Comparison of ENCODE assay signal across 1 cellular context in genomic region chr1:38873027-38873969, GRCh38.
A peak's percentile ranks its signal among the peaks of the same experiment; 100 is the strongest.
TF ChIP-seq lines count a peak whose summit lies in the region.

Gene MYCBP, minus strand, starts transcription at chr1:38873348. Its CDS starts 43 bp downstream, at chr1:38873305.

TF ChIP-seq in HepG2, 621 proteins besides CTCF, POLR2A, EP300 and RAD21 (continued from another document and continues in another):
- 0 out of 2 replicates have a peak, but pooled peaks have one; percentile 36 for TF ChIP-seq ZNF800 (CRISPR knock-in tag; IDR thresholded peaks at IDR 0.05)
- TF ChIP-seq PHF20 (CRISPR knock-in tag; IDR thresholded peaks at IDR 0.05) = peak; percentile 87
- 0 out of 2 replicates have a peak, but pooled peaks have one; percentile 65 for TF ChIP-seq ZNF83 (CRISPR knock-in tag; IDR thresholded peaks at IDR 0.05; ENCODE audit: borderline replicate concordance)
- TF ChIP-seq PRDM4 (CRISPR knock-in tag; IDR thresholded peaks at IDR 0.05; ENCODE audit: borderline replicate concordance) = no peak
- TF ChIP-seq EEA1 (CRISPR knock-in tag; IDR thresholded peaks at IDR 0.05; ENCODE audit: borderline replicate concordance) = no peak
- TF ChIP-seq SP4 (CRISPR knock-in tag; IDR thresholded peaks at IDR 0.05) = peak; percentile 31
- 0 out of 2 replicates have a peak, but pooled peaks have one; percentile 33 for TF ChIP-seq ZFP41 (CRISPR knock-in tag; IDR thresholded peaks at IDR 0.05; ENCODE audit: borderline replicate concordance)
- TF ChIP-seq KAT2B (IDR thresholded peaks at IDR 0.05; ENCODE audit: borderline replicate concordance, low read depth, low read length) = no peak
- TF ChIP-seq MAFF (IDR thresholded peaks at IDR 0.05; ENCODE audit: low read depth, low read length) = no peak
- TF ChIP-seq PAXIP1 (CRISPR knock-in tag; conservative IDR thresholded peaks at IDR 0.05) = 0 out of 2 replicates have a peak, but pooled peaks have one; percentile 16
- no peak for TF ChIP-seq SRSF1 (optimal IDR thresholded peaks at IDR 0.05; ENCODE audit: low read depth, low read length)
- TF ChIP-seq HNF1A (IDR thresholded peaks at IDR 0.05; ENCODE audit: low read depth) = no peak
- TF ChIP-seq HNF1A (CRISPR knock-in tag; IDR thresholded peaks at IDR 0.05; ENCODE audit: borderline replicate concordance) = no peak
- TF ChIP-seq ZNF766 (CRISPR knock-in tag; IDR thresholded peaks at IDR 0.05; ENCODE audit: borderline replicate concordance) = peak; percentile 33; the same call in 1 of the 2 replicates
- peak; percentile 60; the same call in 1 of the 2 replicates for TF ChIP-seq DMAP1 (CRISPR knock-in tag; IDR thresholded peaks at IDR 0.05)
- 0 out of 2 replicates have a peak, but pooled peaks have one; percentile 60 for TF ChIP-seq ZNF761 (CRISPR knock-in tag; conservative IDR thresholded peaks at IDR 0.05)
- TF ChIP-seq ZNF616 (CRISPR knock-in tag; IDR thresholded peaks at IDR 0.05; ENCODE audit: low read depth) = peak; percentile 26; the same call in 1 of the 2 replicates
- no peak for TF ChIP-seq ZNF124 (CRISPR knock-in tag; IDR thresholded peaks at IDR 0.05)
- no peak for TF ChIP-seq ZNF263 (CRISPR knock-in tag; IDR thresholded peaks at IDR 0.05)
- no peak for TF ChIP-seq ZNF431 (CRISPR knock-in tag; IDR thresholded peaks at IDR 0.05; ENCODE audit: borderline replicate concordance, low read depth)
- TF ChIP-seq STAG1 (CRISPR knock-in tag; IDR thresholded peaks at IDR 0.05) = peak; percentile 30
- peak; percentile 87 for TF ChIP-seq XRCC5 (optimal IDR thresholded peaks at IDR 0.05; ENCODE audit: low read length)
- TF ChIP-seq ZNF451 (CRISPR knock-in tag; IDR thresholded peaks at IDR 0.05) = no peak
- no peak for TF ChIP-seq HCFC1 (IDR thresholded peaks at IDR 0.05; ENCODE audit: low read depth, low read length)
- no peak for TF ChIP-seq NBN (conservative IDR thresholded peaks at IDR 0.05)
- TF ChIP-seq MAF1 (CRISPR knock-in tag; IDR thresholded peaks at IDR 0.05; ENCODE audit: borderline replicate concordance) = 0 out of 2 replicates have a peak, but pooled peaks have one; percentile 44
- TF ChIP-seq MED8 (CRISPR knock-in tag; IDR thresholded peaks at IDR 0.05; ENCODE audit: insufficient replicate concordance) = no peak
- TF ChIP-seq KDM5B (CRISPR knock-in tag; IDR thresholded peaks at IDR 0.05; ENCODE audit: borderline replicate concordance) = peak; percentile 90; the same call in 1 of the 2 replicates
- no peak for TF ChIP-seq ZNF407 (CRISPR knock-in tag; IDR thresholded peaks at IDR 0.05; ENCODE audit: not compliant biosample characterization)
- TF ChIP-seq CREB1 (IDR thresholded peaks at IDR 0.05) = no peak
- peak; percentile 52; the same call in 1 of the 2 replicates for TF ChIP-seq CREB1 (CRISPR knock-in tag; IDR thresholded peaks at IDR 0.05)
- peak; percentile 87; the same call in 1 of the 2 replicates for TF ChIP-seq KLF12 (CRISPR knock-in tag; IDR thresholded peaks at IDR 0.05; ENCODE audit: borderline replicate concordance)
- peak; percentile 82; the same call in 1 of the 2 replicates for TF ChIP-seq ZFP91 (CRISPR knock-in tag; IDR thresholded peaks at IDR 0.05; ENCODE audit: borderline replicate concordance)
